ENCODE assay signal across 21 cellular contexts in the genomic region with DNA sequence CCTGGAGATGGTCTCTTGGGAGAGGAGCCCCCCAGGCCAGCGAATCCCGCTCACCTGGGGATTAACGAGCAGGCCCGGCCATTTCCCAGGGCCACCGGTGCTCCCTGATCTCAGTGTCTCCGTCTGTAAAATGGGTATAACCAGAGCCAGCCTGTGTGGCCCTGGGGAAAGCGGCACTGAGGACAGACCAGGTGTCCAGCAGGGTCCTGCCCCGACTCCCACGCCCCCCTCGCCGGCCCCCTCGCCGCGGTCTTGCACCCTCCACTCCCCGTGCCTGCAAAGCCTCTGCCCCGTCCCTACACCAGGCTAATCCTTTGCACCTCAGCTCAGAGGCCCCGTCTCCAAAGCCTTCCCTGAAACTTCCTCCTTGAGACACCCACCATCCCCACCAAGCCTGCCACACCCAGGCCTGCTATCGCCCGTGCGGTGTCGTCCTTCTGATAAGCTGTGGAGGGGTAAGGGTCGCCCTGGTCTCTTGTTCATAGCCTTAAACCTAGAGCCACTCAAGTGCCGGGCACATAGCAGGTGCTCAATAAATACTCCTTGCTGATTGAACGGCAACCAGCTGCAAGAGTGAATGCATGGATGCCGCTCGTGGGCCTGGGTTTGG.
"Had no signal": no experiment of that assay in that cellular context is flagged by ENCODE, and none has a peak within 500 bp of the region (broad histone marks: within the 10 kb centered on the region; RNA-seq: fewer than 3 reads in every experiment).

No MANE protein-coding gene starts in this region.

- H3K9me3 ChIP-seq: pancreas, prostate gland, right lobe of liver had no signal

- H3K36me3 Mint-ChIP-seq: natural killer cell had no signal

- H3K4me1 ChIP-seq: pancreas, prostate gland, right lobe of liver had no signal

- ATAC-seq: esophagus mucosa, heart left ventricle, left lobe of liver, pancreas, right lobe of liver had no signal

- DNase-seq: cortex of kidney; dorsolateral prefrontal cortex; effector CD8-positive, alpha-beta T cell; heart left ventricle; hippocampal formation; natural killer cell; nucleus accumbens; spleen; stimulated activated CD4-positive, alpha-beta T cell treated with anti-CD3 and anti-CD28 coated beads, Interleukin-15, amount 100 ng/mL, for 24 hours; stimulated activated CD4-positive, alpha-beta T cell treated with anti-CD3 and anti-CD28 coated beads, Interleukin-1b, Interleukin-23, amount 100 ng/mL, for 48 hours; stimulated activated naive CD4-positive, alpha-beta T cell; stomach; substantia nigra; trophoblast cell had no signal

- H3K4me3 ChIP-seq: dorsolateral prefrontal cortex, heart left ventricle, pancreas, prostate gland, right lobe of liver, spleen, stomach had no signal

- H3K36me3 ChIP-seq: heart left ventricle, pancreas, prostate gland, right lobe of liver, spleen, stomach had no signal

- H3K27me3 ChIP-seq: pancreas, right lobe of liver had no signal

- H3K4me3 Mint-ChIP-seq: mesothelial cell of epicardium, natural killer cell, neural crest cell had no signal

- H3K9me3 Mint-ChIP-seq: natural killer cell had no signal

- H3K27ac Mint-ChIP-seq: mesothelial cell of epicardium, natural killer cell had no signal

- H3K27ac ChIP-seq: dorsolateral prefrontal cortex, heart left ventricle, pancreas, prostate gland, right lobe of liver, spleen, stomach had no signal
